24 cellular contexts compared by ENCODE assay signal in genomic region chr3:125014570-125015179, GRCh38. TPM values are rescaled to one million over a fixed set of nuclear protein-coding genes. Genes with fewer than 3 reads are reported as not detected.
DNase-seq lines count a peak whose midpoint lies in the region; ATAC-seq and TF ChIP-seq lines count a peak whose summit lies in the region.
"Had no signal": no experiment of that assay in that cellular context is flagged by ENCODE, and none has a peak within 500 bp of the region (broad histone marks: within the 10 kb centered on the region; RNA-seq: fewer than 3 reads in every experiment).

No MANE protein-coding gene starts in this region.

- peaks cover 14% of the 10 kb centered on the region for H3K4me1 ChIP-seq in vagina

- intact Hi-C loops in Right ventricle myocardium superior (cut with DNase I) (no loop called here), left cardiac atrium (cut with DNase I) (no loop called here), vagina (cut with DNase I) (no loop called here)

- H3K4me3 Mint-ChIP-seq in stimulated activated effector memory CD8-positive, alpha-beta T cell treated with anti-CD3 and anti-CD28 coated beads, Interleukin-12 subunit alpha, Interleukin-12 subunit beta, amount 100 ng/mL, for 72 hours = no peak overlapping the region
- H3K4me3 Mint-ChIP-seq: CD4-positive, alpha-beta memory T cell; GM23338 had no signal

- H3K4me1 Mint-ChIP-seq in stimulated activated effector memory CD8-positive, alpha-beta T cell treated with anti-CD3 and anti-CD28 coated beads, Interleukin-12 subunit alpha, Interleukin-12 subunit beta, amount 100 ng/mL, for 72 hours = peaks cover 62% of the 10 kb centered on the region
- H3K4me1 Mint-ChIP-seq: GM23338 had no signal

- DNase-seq in Right ventricle myocardium superior (no peak), left cardiac atrium (no peak), islet precursor cell (peak; percentile 37), GM19240 (ENCODE audit: insufficient read length, low spot score) (no peak), vagina (ENCODE audit: extremely low spot score in 2 of 2) (no peak)
- no peak for DNase-seq in stimulated activated effector memory CD8-positive, alpha-beta T cell treated with anti-CD3 and anti-CD28 coated beads, Interleukin-12 subunit alpha, Interleukin-12 subunit beta, amount 100 ng/mL, for 72 hours (ENCODE audit: low spot score in 2 of 2)
- DNase-seq: C1 segment of cervical spinal cord; CD4-positive, alpha-beta memory T cell; COR-L47; DMS53; H9; Karpas-422; NCI-H1105; NCI-H1436 treated with DMSO at 0.1 percent for 48 hours; NCI-H187 treated with DMSO at 0.1 percent for 48 hours; NCI-H446; NCI-H524 treated with DMSO at 0.1 percent for 48 hours; NCI-H82; RPMI8226; SIG-M5 had no signal

- ATAC-seq in Right ventricle myocardium superior (ENCODE audit: poor library complexity) (peak; percentile 80), left cardiac atrium (peak; percentile 23 to 73), GM18517 (IDR thresholded peaks at IDR 0.05; ENCODE audit: unreplicated experiment) (no peak)
- ATAC-seq in stimulated activated effector memory CD8-positive, alpha-beta T cell treated with anti-CD3 and anti-CD28 coated beads, Interleukin-12 subunit alpha, Interleukin-12 subunit beta, amount 100 ng/mL, for 72 hours = no peak
- ATAC-seq: GM23338, HepG2 had no signal

- peak overlapping the region; percentile 5 for H3K27ac Mint-ChIP-seq in stimulated activated effector memory CD8-positive, alpha-beta T cell treated with anti-CD3 and anti-CD28 coated beads, Interleukin-12 subunit alpha, Interleukin-12 subunit beta, amount 100 ng/mL, for 72 hours
- H3K27ac Mint-ChIP-seq: GM23338 had no signal

- H3K4me3 ChIP-seq in vagina = no peak overlapping the region
- H3K4me3 ChIP-seq: GM23338, SK-N-MC had no signal

- no peaks in the 10 kb centered on the region for H3K9me3 Mint-ChIP-seq in stimulated activated effector memory CD8-positive, alpha-beta T cell treated with anti-CD3 and anti-CD28 coated beads, Interleukin-12 subunit alpha, Interleukin-12 subunit beta, amount 100 ng/mL, for 72 hours
- H3K9me3 Mint-ChIP-seq: CD4-positive, alpha-beta memory T cell; GM23338; H9 had no signal

- H3K36me3 Mint-ChIP-seq in stimulated activated effector memory CD8-positive, alpha-beta T cell treated with anti-CD3 and anti-CD28 coated beads, Interleukin-12 subunit alpha, Interleukin-12 subunit beta, amount 100 ng/mL, for 72 hours = peaks cover 82% of the 10 kb centered on the region

- TF ChIP-seq POLR2A in vagina (IDR thresholded peaks at IDR 0.05) = no peak

- peaks cover 0 to 85% of the 10 kb centered on the region in 2 donors for H3K36me3 ChIP-seq in vagina

- TF ChIP-seq CTCF in vagina (IDR thresholded peaks at IDR 0.05) = no peak

- no peaks in the 10 kb centered on the region for H3K9me3 ChIP-seq in vagina

- H3K27ac ChIP-seq in vagina = no peak overlapping the region
- H3K27ac ChIP-seq: SK-N-MC had no signal

- H3K27me3 ChIP-seq in vagina = no peaks in the 10 kb centered on the region

RNA-seq across cellular contexts. Expression of gene HEG1, which starts 41.1 kb away (rescaled TPM):
- total RNA-seq in Right ventricle myocardium superior = 91.1 TPM
- 100 to 1,000 TPM; 120 to 149 TPM for total RNA-seq in left cardiac atrium
- 47.1 TPM for total RNA-seq in vagina

Comparison
In these comparisons a context has a peak if more than half of its experiments do, and no peak if none do; other contexts are left out.
1. ATAC-seq: peak in Right ventricle myocardium superior (single experiment) and left cardiac atrium (2 of 2); none in stimulated activated effector memory CD8-positive, alpha-beta T cell treated with anti-CD3 and anti-CD28 coated beads, Interleukin-12 subunit alpha, Interleukin-12 subunit beta, amount 100 ng/mL, for 72 hours (single experiment) and GM18517 (single experiment).